8 cellular contexts compared by ENCODE assay signal in genomic region chr15:43828061-43828657, GRCh38. TPM values are rescaled to one million over a fixed set of nuclear protein-coding genes. Genes with fewer than 3 reads are reported as not detected.
A peak's percentile ranks its signal among the peaks of the same experiment; 100 is the strongest.
DNase-seq lines count a peak whose midpoint lies in the region; ATAC-seq, FAIRE-seq and TF ChIP-seq lines count a peak whose summit lies in the region.

No MANE protein-coding gene starts in this region.

- H3K9ac ChIP-seq in GM23248 = peak overlapping the region; percentile 79

- H3K9me3 ChIP-seq in GM23248 (ENCODE audit: low read depth) = no peaks in the 10 kb centered on the region

- H3K27ac Mint-ChIP-seq in activated CD4-positive, alpha-beta memory T cell treated with anti-CD3 and anti-CD28 coated beads for 36 hours = peak overlapping the region; percentile 94
- H3K27ac Mint-ChIP-seq in immature natural killer cell = peak overlapping the region; percentile 68 to 96 (median 90)

- H3K4me1 ChIP-seq in GM23248 (ENCODE audit: insufficient read depth) = 0 out of 2 replicates have a peak, but pooled peaks cover 24% of the 10 kb centered on the region

- peak; percentile 18 for DNase-seq in AG08395 (ENCODE audit: low spot score)
- peak; percentile 47 for DNase-seq in GM23248
- DNase-seq in activated CD4-positive, alpha-beta memory T cell treated with anti-CD3 and anti-CD28 coated beads for 36 hours = peak; percentile 49
- peak in 1 of 3 donors; percentile 9 for DNase-seq in immature natural killer cell
- no peak for DNase-seq in GM12892 (ENCODE audit: insufficient read length)
- no peak for DNase-seq in posterior vena cava (ENCODE audit: low spot score)

- in situ Hi-C loops in GM23248 (cut with MboI) = no loop called here

- no peaks in the 10 kb centered on the region for H3K36me3 ChIP-seq in GM23248 (ENCODE audit: low read depth)

- H3K9me2 ChIP-seq in GM23248 (ENCODE audit: insufficient read depth) = no peaks in the 10 kb centered on the region

- H3K27me3 Mint-ChIP-seq in activated CD4-positive, alpha-beta memory T cell treated with anti-CD3 and anti-CD28 coated beads for 36 hours = no peaks in the 10 kb centered on the region
- peaks cover 4 to 10% (median 7%) of the 10 kb centered on the region in 3 donors for H3K27me3 Mint-ChIP-seq in immature natural killer cell (ENCODE audit: low read depth in 3 of 3)

- peaks cover 50% of the 10 kb centered on the region for H3K79me2 ChIP-seq in GM23248 (ENCODE audit: insufficient read depth)

- no peak for TF ChIP-seq POLR2A in GM12892 (IDR thresholded peaks at IDR 0.05; ENCODE audit: low read depth, low read length)

- no peaks in the 10 kb centered on the region for H3K9me3 Mint-ChIP-seq in activated CD4-positive, alpha-beta memory T cell treated with anti-CD3 and anti-CD28 coated beads for 36 hours
- no peaks in the 10 kb centered on the region for H3K9me3 Mint-ChIP-seq in immature natural killer cell

- H3K27me3 ChIP-seq in GM23248 (replicated peaks; ENCODE audit: insufficient read depth) = no peaks in the 10 kb centered on the region

- peaks cover 54% of the 10 kb centered on the region for H3K4me1 Mint-ChIP-seq in activated CD4-positive, alpha-beta memory T cell treated with anti-CD3 and anti-CD28 coated beads for 36 hours (ENCODE audit: low read depth)
- peaks cover 51 to 58% of the 10 kb centered on the region in 2 donors for H3K4me1 Mint-ChIP-seq in immature natural killer cell

- H2AFZ ChIP-seq in GM23248 = peak overlapping the region; percentile 97

- CTCF ChIA-PET in activated CD4-positive, alpha-beta memory T cell treated with anti-CD3 and anti-CD28 coated beads for 36 hours (lab: Charles Lee) = interaction anchor here (0.9 to 1.6 kb wide), 4 partner anchors 15 to 387 kb away, joined by 3 to 6 read pairs (median 4); no protein-coding TSS in a partner anchor

- peak overlapping the region; percentile 23 for H3K27ac ChIP-seq in GM23248

- peak overlapping the region; percentile 84 for H3K4me3 ChIP-seq in GM23248

- no peak for ATAC-seq in HG03439 (IDR thresholded peaks at IDR 0.05; ENCODE audit: unreplicated experiment)
- ATAC-seq in HG02571 (IDR thresholded peaks at IDR 0.05; ENCODE audit: unreplicated experiment) = no peak

- H3K4me3 Mint-ChIP-seq in activated CD4-positive, alpha-beta memory T cell treated with anti-CD3 and anti-CD28 coated beads for 36 hours = peak overlapping the region; percentile 94
- peak overlapping the region; percentile 84 to 99 (median 89) for H3K4me3 Mint-ChIP-seq in immature natural killer cell

- peak overlapping the region; percentile 93 for H3K4me2 ChIP-seq in GM23248 (ENCODE audit: unreplicated experiment)

- WGBS in GM23248 (ENCODE audit: low coverage in 1 of 2, low lambda C conversion rate in 2 of 2, missing lambda C conversion rate in 2 of 2), 2 experiments = 12 to 19% methylated on average over 6 of the region's 6 CpGs

- intact Hi-C loops in activated CD4-positive, alpha-beta memory T cell treated with anti-CD3 and anti-CD28 coated beads for 36 hours (cut with micrococcal nuclease) = loop anchor here (10.0 kb wide), 4 partner anchors 457 to 1577 kb away; partner anchors contain the start of genes EIF3J and GOLM2
- intact Hi-C loops in posterior vena cava (cut with DNase I) = no loop called here

- peaks cover 12% of the 10 kb centered on the region; the same call in 1 of the 2 replicates for H3F3A ChIP-seq in GM23248 (ENCODE audit: insufficient read depth)

- no peaks in the 10 kb centered on the region for H4K20me1 ChIP-seq in GM23248 (ENCODE audit: insufficient read depth)

- peaks cover 48% of the 10 kb centered on the region for H3K36me3 Mint-ChIP-seq in activated CD4-positive, alpha-beta memory T cell treated with anti-CD3 and anti-CD28 coated beads for 36 hours
- H3K36me3 Mint-ChIP-seq in immature natural killer cell = no peaks in the 10 kb centered on the region

- no peak for FAIRE-seq in GM12892 (lab: Jason Lieb, UNC)

- POLR2A ChIA-PET in activated CD4-positive, alpha-beta memory T cell treated with anti-CD3 and anti-CD28 coated beads for 36 hours (lab: Charles Lee) = interaction anchor here (0.5 to 2.3 kb wide), 11 partner anchors 8 to 82 kb away, joined by 3 to 10 read pairs (median 4); partner anchors contain the start of genes ELL3, HYPK, PDIA3 and SERF2

RNA-seq across cellular contexts. Expression of gene WDR76, which starts 1.4 kb away (rescaled TPM):
- total RNA-seq in GM23248 (2014; rRNA removed; shearing (Covaris generic)) = 9.0 and 11.3 TPM in 2 replicates
- 4.1 and 5.3 TPM in 2 replicates for polyA plus RNA-seq in GM23248 (2016; fragmentation: Nextera tagmentation; extraction: Ambion mirVana)
- 10 to 100 TPM; 89.9 to 93.2 TPM for total RNA-seq in activated CD4-positive, alpha-beta memory T cell treated with anti-CD3 and anti-CD28 coated beads for 36 hours
- polyA plus RNA-seq in immature natural killer cell = 1 to 10 TPM; 8.3 to 8.9 (median 8.6) TPM
- 26.0 TPM for polyA plus RNA-seq in GM12892 (2012; ENCODE audit: missing spikeins)
- total RNA-seq in posterior vena cava = 1 to 10 TPM; 3.9 to 6.2 TPM

RNA-seq across cellular contexts. Expression of gene MFAP1, which starts 3.7 kb away (rescaled TPM):
- total RNA-seq in GM23248 (2014; rRNA removed; shearing (Covaris generic)) = 14.4 and 24.6 TPM in 2 replicates
- polyA plus RNA-seq in GM23248 (2016; fragmentation: Nextera tagmentation; extraction: Ambion mirVana) = 30.2 and 33.1 TPM in 2 replicates
- 10 to 100 TPM; 37.2 to 38.0 TPM for total RNA-seq in activated CD4-positive, alpha-beta memory T cell treated with anti-CD3 and anti-CD28 coated beads for 36 hours
- polyA plus RNA-seq in immature natural killer cell = 10 to 100 TPM in 2 of 3 donors, 1 to 10 TPM in 1; 6.7 to 21.3 (median 10.4) TPM
- 40.9 TPM for polyA plus RNA-seq in GM12892 (2012; ENCODE audit: missing spikeins)
- total RNA-seq in posterior vena cava = 10 to 100 TPM; 16.6 to 17.7 TPM

RNA-seq across cellular contexts. Expression of gene HYPK, which starts 27.8 kb away (rescaled TPM):
- 0.76 and 8.2 TPM in 2 replicates for total RNA-seq in GM23248 (2014; rRNA removed; shearing (Covaris generic))
- polyA plus RNA-seq in GM23248 (2016; fragmentation: Nextera tagmentation; extraction: Ambion mirVana) (14.0 and 19.9 TPM in 2 replicates), immature natural killer cell (10 to 100 TPM in 2 of 3 donors, 1 to 10 TPM in 1; 4.1 to 20.3 (median 10.0) TPM)
- 10 to 100 TPM; 16.7 to 19.1 TPM for total RNA-seq in activated CD4-positive, alpha-beta memory T cell treated with anti-CD3 and anti-CD28 coated beads for 36 hours
- polyA plus RNA-seq in GM12892 (2012; ENCODE audit: missing spikeins) = 7.9 TPM
- 10 to 100 TPM; 11.3 to 11.9 TPM for total RNA-seq in posterior vena cava

RNA-seq across cellular contexts. Expression of gene SERINC4, which starts 28.1 kb away (rescaled TPM):
- total RNA-seq in GM23248 (2014; rRNA removed; shearing (Covaris generic)) = not detected in 2 replicates
- polyA plus RNA-seq in GM23248 (2016; fragmentation: Nextera tagmentation; extraction: Ambion mirVana) (not detected in 2 replicates), immature natural killer cell (1 to 10 TPM in 2 of 3 donors, under 1 TPM in 1; 0.72 to 3.4 (median 1.3) TPM)
- under 1 TPM; 0.10 to 0.15 TPM for total RNA-seq in activated CD4-positive, alpha-beta memory T cell treated with anti-CD3 and anti-CD28 coated beads for 36 hours
- polyA plus RNA-seq in GM12892 (2012; ENCODE audit: missing spikeins) = 0.25 TPM
- not detected for total RNA-seq in posterior vena cava

RNA-seq across cellular contexts. Expression of gene SERF2, which starts 36.0 kb away (rescaled TPM):
- total RNA-seq in GM23248 (2014; rRNA removed; shearing (Covaris generic)) = 996 and 1,573 TPM in 2 replicates
- polyA plus RNA-seq in GM23248 (2016; fragmentation: Nextera tagmentation; extraction: Ambion mirVana) = 3,240 and 3,311 TPM in 2 replicates
- total RNA-seq in activated CD4-positive, alpha-beta memory T cell treated with anti-CD3 and anti-CD28 coated beads for 36 hours = 100 to 1,000 TPM; 787 to 817 TPM
- 1,000 to 10,000 TPM; 1,924 to 3,752 (median 2,420) TPM for polyA plus RNA-seq in immature natural killer cell
- polyA plus RNA-seq in GM12892 (2012; ENCODE audit: missing spikeins) = 955 TPM
- total RNA-seq in posterior vena cava = 100 to 1,000 TPM; 618 to 766 TPM

Comparison
In these comparisons a context has a peak if more than half of its experiments do, and no peak if none do; other contexts are left out.
1. DNase-seq: peak in AG08395 (single experiment), GM23248 (single experiment) and activated CD4-positive, alpha-beta memory T cell treated with anti-CD3 and anti-CD28 coated beads for 36 hours (single experiment); none in GM12892 (single experiment) and posterior vena cava (single experiment).